ENCODE assay signal across 9 cellular contexts in the genomic region with DNA sequence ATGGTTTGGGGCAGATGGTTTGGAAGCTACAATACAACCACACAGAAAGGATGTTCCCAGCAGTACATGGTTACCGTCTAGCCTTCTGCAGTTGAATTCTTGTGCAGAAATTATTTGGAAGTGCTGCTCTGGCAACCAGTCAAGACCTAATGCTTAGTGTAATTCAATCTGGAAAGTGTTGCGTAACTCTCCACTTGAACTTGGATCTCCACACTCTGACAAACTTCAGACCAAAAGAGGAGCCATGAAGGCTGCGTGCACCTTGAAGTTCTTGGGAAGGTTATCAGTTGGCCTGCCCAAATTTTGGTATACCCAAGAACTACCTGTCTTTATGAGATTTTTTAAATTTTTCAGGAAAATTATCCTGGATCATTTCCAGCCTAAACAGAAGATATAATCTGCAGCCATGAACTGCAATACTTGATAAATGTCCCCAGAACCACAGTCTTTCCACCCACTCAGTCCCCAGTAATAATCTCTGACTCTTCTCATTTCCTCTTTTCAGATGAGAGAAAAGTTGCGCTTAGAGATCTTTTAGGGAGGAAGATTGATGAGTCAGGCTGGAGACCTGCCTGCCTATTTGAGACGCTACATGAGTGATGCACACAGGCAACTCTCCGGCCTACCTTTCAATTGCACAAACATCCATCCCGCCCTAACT.
A peak's percentile ranks its signal among the peaks of the same experiment; 100 is the strongest.
DNase-seq lines count a peak whose midpoint lies in the region; ATAC-seq and TF ChIP-seq lines count a peak whose summit lies in the region.
"Had no signal": no experiment of that assay in that cellular context is flagged by ENCODE, and none has a peak within 500 bp of the region (broad histone marks: within the 10 kb centered on the region; RNA-seq: fewer than 3 reads in every experiment).

No MANE protein-coding gene starts in this region.

- H3K4me3 ChIP-seq in osteoblast (ENCODE audit: insufficient read depth, low read length) = no peak overlapping the region
- H3K4me3 ChIP-seq in OCI-LY7 (ENCODE audit: low read depth, low read length, poor library complexity, severe bottlenecking) = no peak overlapping the region

- TF ChIP-seq CTCF in osteoblast (IDR thresholded peaks at IDR 0.05; ENCODE audit: extremely low read depth, low read depth, low read length) (no peak), OCI-LY7 (conservative IDR thresholded peaks at IDR 0.05; ENCODE audit: low read length) (no peak)

- H3K4me2 ChIP-seq in osteoblast (ENCODE audit: insufficient read depth, low read length) (no peak overlapping the region), OCI-LY7 (ENCODE audit: low read length) (no peak overlapping the region)

- H3K36me3 Mint-ChIP-seq in naive B cell = peaks cover 0 to 3% of the 10 kb centered on the region in 2 donors

- BruUV-seq in OCI-LY7 (replicated peaks; lab: Mats Ljungman, UMichigan) = no TSS peak

- H4K20me1 ChIP-seq in osteoblast (ENCODE audit: insufficient read depth, low read length) (no peaks in the 10 kb centered on the region), OCI-LY7 (ENCODE audit: insufficient read depth, low read length) (no peaks in the 10 kb centered on the region)

- H3K27me3 Mint-ChIP-seq in naive B cell = no peaks in the 10 kb centered on the region

- CTCF ChIA-PET in OCI-LY7 (lab: Charles Lee; ENCODE audit: unreplicated experiment) = no interaction called here

- H3K27ac ChIP-seq in osteoblast (ENCODE audit: low read depth, low read length) (no peak overlapping the region), OCI-LY7 (ENCODE audit: low read depth, low read length, poor library complexity, severe bottlenecking) (no peak overlapping the region)
- H3K27ac ChIP-seq: C4-2B had no signal

- no peak overlapping the region for H3K27ac Mint-ChIP-seq in naive B cell

- no peaks in the 10 kb centered on the region for H3K27me3 ChIP-seq in osteoblast (ENCODE audit: insufficient read depth, low read length)

- peaks cover 4 to 8% (median 8%) of the 10 kb centered on the region in 3 donors for H3K4me1 Mint-ChIP-seq in naive B cell

- POLR2A ChIA-PET in OCI-LY7 (lab: Charles Lee) = no interaction called here

- ATAC-seq in HG03565 (IDR thresholded peaks at IDR 0.05; ENCODE audit: unreplicated experiment) = peak; percentile 92
- ATAC-seq in naive B cell (ENCODE audit: low read depth in 2 of 2) = peak; percentile 21 to 35

- intact Hi-C loops in OCI-LY7 (cut with micrococcal nuclease; ENCODE audit: unreplicated experiment) = no loop called here

- H3K9me2 ChIP-seq in OCI-LY7 (ENCODE audit: insufficient read depth, low read length) = no peaks in the 10 kb centered on the region

- no peak overlapping the region for H3K4me3 Mint-ChIP-seq in naive B cell

- H2AFZ ChIP-seq in osteoblast (ENCODE audit: low read length) (no peak overlapping the region), OCI-LY7 (ENCODE audit: low read length) (no peak overlapping the region)

- peaks cover 0 to 2% (median 0%) of the 10 kb centered on the region in 7 donors for H3K9me3 Mint-ChIP-seq in naive B cell

- no peaks in the 10 kb centered on the region for H3K79me2 ChIP-seq in osteoblast (ENCODE audit: insufficient read depth, low read length)
- no peaks in the 10 kb centered on the region; the same call in 1 of the 2 replicates for H3K79me2 ChIP-seq in OCI-LY7 (ENCODE audit: insufficient read depth, low read depth, low read length)

- peaks cover 6% of the 10 kb centered on the region for H3K4me1 ChIP-seq in osteoblast (ENCODE audit: insufficient read depth, low read length)
- no peaks in the 10 kb centered on the region for H3K4me1 ChIP-seq in OCI-LY7 (ENCODE audit: insufficient read depth, low read length, poor library complexity, severe bottlenecking)

- H3K9me3 ChIP-seq in osteoblast (ENCODE audit: low read depth, low read length) = no peaks in the 10 kb centered on the region
- no peaks in the 10 kb centered on the region for H3K9me3 ChIP-seq in OCI-LY7 (ENCODE audit: low read length)

- H3K36me3 ChIP-seq in osteoblast (ENCODE audit: insufficient read depth, low read length) = no peaks in the 10 kb centered on the region
- no peaks in the 10 kb centered on the region for H3K36me3 ChIP-seq in OCI-LY7 (ENCODE audit: insufficient read depth, low read length)

- DNase-seq in SKM-1 treated with dmso at 0.1 percent for 144 hours (lab: John Stamatoyannopoulos, UW; ENCODE audit: unreplicated experiment) (peak; percentile 41), SKM-1 (lab: John Stamatoyannopoulos, UW; ENCODE audit: unreplicated experiment) (no peak), astrocyte of the hippocampus (ENCODE audit: low read depth, low spot score) (peak; percentile 71), naive B cell (no peak), NCI-H2029 (lab: John Stamatoyannopoulos, UW) (no peak), osteoblast (ENCODE audit: insufficient read length, low spot score, missing footprints) (no peak), OCI-LY7 (ENCODE audit: low spot score) (no peak)

Comparison
In these comparisons a context has a peak if more than half of its experiments do, and no peak if none do; other contexts are left out.
1. DNase-seq: peak in SKM-1 treated with dmso at 0.1 percent for 144 hours (single experiment) and astrocyte of the hippocampus (single experiment); none in SKM-1 (single experiment), naive B cell (single experiment), NCI-H2029 (single experiment), osteoblast (single experiment) and OCI-LY7 (single experiment).